Comparison of ENCODE assay signal across 21 cellular contexts in genomic region chr11:74000770-74001169, GRCh38. TPM values are rescaled to one million over a fixed set of nuclear protein-coding genes. Genes with fewer than 3 reads are reported as not detected.
"Had no signal": no experiment of that assay in that cellular context is flagged by ENCODE, and none has a peak within 500 bp of the region (broad histone marks: within the 10 kb centered on the region; RNA-seq: fewer than 3 reads in every experiment).

No MANE protein-coding gene starts in this region.

- H3K27me3 Mint-ChIP-seq: activated CD4-positive, alpha-beta T cell treated with anti-CD3 and anti-CD28 coated beads, Interleukin-2, amount 10 ng/mL, durations not matched to agents 7 days and 5 days; activated naive CD8-positive, alpha-beta T cell treated with anti-CD3 and anti-CD28 coated beads, Interleukin-2, amount 10 ng/mL, durations not matched to agents 7 days and 5 days; dendritic cell treated with granulocyte-macrophage colony-stimulating factor and Interleukin-4, amounts not matched to agents 40 ng/mL and 50 ng/mL, for 4 days; effector memory CD8-positive, alpha-beta T cell; naive thymus-derived CD4-positive, alpha-beta T cell; T-helper 17 cell had no signal

- H2AFZ ChIP-seq: parathyroid adenoma had no signal

- H3K9ac ChIP-seq: parathyroid adenoma had no signal

- H3K9me3 Mint-ChIP-seq: activated naive CD8-positive, alpha-beta T cell treated with anti-CD3 and anti-CD28 coated beads, Interleukin-2, amount 10 ng/mL, durations not matched to agents 7 days and 5 days; dendritic cell treated with granulocyte-macrophage colony-stimulating factor and Interleukin-4, amounts not matched to agents 40 ng/mL and 50 ng/mL, for 4 days; effector memory CD8-positive, alpha-beta T cell had no signal

- ATAC-seq: effector memory CD8-positive, alpha-beta T cell; heart right ventricle; naive thymus-derived CD4-positive, alpha-beta T cell; T-helper 17 cell had no signal

- H3K4me3 ChIP-seq: heart right ventricle, lung, skin epidermis, transverse colon had no signal

- DNase-seq: activated CD4-positive, alpha-beta T cell treated with anti-CD3 and anti-CD28 coated beads, Interleukin-2, amount 10 ng/mL, durations not matched to agents 7 days and 5 days; activated CD4-positive, CD25-positive, alpha-beta regulatory T cell; activated naive CD8-positive, alpha-beta T cell treated with anti-CD3 and anti-CD28 coated beads, Interleukin-2, amount 10 ng/mL, durations not matched to agents 7 days and 5 days; activated T-cell treated with anti-CD3 and anti-CD28 coated beads, Interleukin-2, amount 50 U/mL, for 1 hour; cerebellar nuclear complex; effector memory CD8-positive, alpha-beta T cell; heart right ventricle; stimulated activated CD4-positive, alpha-beta T cell treated with anti-CD3 and anti-CD28 coated beads, Interleukin-4, amount 100 ng/mL, for 24 hours; stimulated activated naive CD4-positive, alpha-beta T cell treated with Interleukin-2 at 50 U/mL for 16 hours; substantia nigra; T-helper 17 cell; transverse colon had no signal

- H3K27ac Mint-ChIP-seq: activated CD4-positive, alpha-beta T cell treated with anti-CD3 and anti-CD28 coated beads, Interleukin-2, amount 10 ng/mL, durations not matched to agents 7 days and 5 days; activated naive CD8-positive, alpha-beta T cell treated with anti-CD3 and anti-CD28 coated beads, Interleukin-2, amount 10 ng/mL, durations not matched to agents 7 days and 5 days had no signal

- H3K9me3 ChIP-seq: heart right ventricle, neutrophil, transverse colon had no signal

- H3K36me3 ChIP-seq: transverse colon had no signal

- H3K4me3 Mint-ChIP-seq: activated CD4-positive, alpha-beta T cell treated with anti-CD3 and anti-CD28 coated beads, Interleukin-2, amount 10 ng/mL, durations not matched to agents 7 days and 5 days; activated naive CD8-positive, alpha-beta T cell treated with anti-CD3 and anti-CD28 coated beads, Interleukin-2, amount 10 ng/mL, durations not matched to agents 7 days and 5 days; dendritic cell treated with granulocyte-macrophage colony-stimulating factor and Interleukin-4, amounts not matched to agents 40 ng/mL and 50 ng/mL, for 4 days; naive thymus-derived CD4-positive, alpha-beta T cell; T-helper 17 cell had no signal

- H3K79me2 ChIP-seq: parathyroid adenoma had no signal

- H3K4me1 ChIP-seq: parathyroid adenoma had no signal

- H3K27me3 ChIP-seq: heart right ventricle, neutrophil, transverse colon had no signal

- H3K27ac ChIP-seq: heart right ventricle, neutrophil, parathyroid adenoma, skin epidermis, transverse colon had no signal

RNA-seq across cellular contexts. Expression of gene DNAJB13, which starts 49.9 kb away (rescaled TPM):
- total RNA-seq: aorta, frontal cortex, heart right ventricle, mononuclear cell, transverse colon had no signal
- polyA plus RNA-seq: aorta, heart right ventricle had no signal
